11 cellular contexts compared by ENCODE assay signal in genomic region chr2:144505245-144505801, GRCh38. TPM values are rescaled to one million over a fixed set of nuclear protein-coding genes. Genes with fewer than 3 reads are reported as not detected.
A peak's percentile ranks its signal among the peaks of the same experiment; 100 is the strongest.
DNase-seq lines count a peak whose midpoint lies in the region; ATAC-seq, FAIRE-seq and TF ChIP-seq lines count a peak whose summit lies in the region.
"Had no signal": no experiment of that assay in that cellular context is flagged by ENCODE, and none has a peak within 500 bp of the region (broad histone marks: within the 10 kb centered on the region; RNA-seq: fewer than 3 reads in every experiment).

No MANE protein-coding gene starts in this region.

- H2BK12ac ChIP-seq in mesenchymal stem cell (ENCODE audit: low read length in 2 of 2) = no peak overlapping the region

- FAIRE-seq in urothelium cell line (lab: Jason Lieb, UNC) = no peak

- no peak for TF ChIP-seq EP300 in transverse colon (IDR thresholded peaks at IDR 0.05; ENCODE audit: low read depth)

- no peak overlapping the region for H2BK5ac ChIP-seq in mesenchymal stem cell (ENCODE audit: low read depth, low read length, poor library complexity, severe bottlenecking)

- TF ChIP-seq POLR2A in transverse colon (IDR thresholded peaks at IDR 0.05) = no peak

- H2BK15ac ChIP-seq in mesenchymal stem cell (ENCODE audit: low read depth, poor library complexity, severe bottlenecking) = no peak overlapping the region

- H3K27ac ChIP-seq in mesenchymal stem cell (ENCODE audit: low read length, poor library complexity, severe bottlenecking) (no peak overlapping the region), transverse colon (peak overlapping the region; percentile 27 to 89 (median 87))
- H3K27ac ChIP-seq: prostate gland had no signal

- in situ Hi-C loops in transverse colon (cut with MboI; ENCODE audit: low pct_ligation_motif_present in 1 of 4, low pct_unique_long_range_greater_than_20kb in 1 of 4, low sequenced_read_pairs in 3 of 4) = loop anchor here in 2 of 4 donors (25.0 kb wide), 2 partner anchors 568 to 1257 kb away; no protein-coding TSS in a partner anchor

- TF ChIP-seq CTCF in cardiac fibroblast (IDR thresholded peaks at IDR 0.05; ENCODE audit: low read depth, low read length) (no peak), transverse colon (IDR thresholded peaks at IDR 0.05) (no peak)

- no peak overlapping the region for H3K18ac ChIP-seq in mesenchymal stem cell (ENCODE audit: low read depth in 1 of 2, low read length in 2 of 2)

- no peak overlapping the region for H2AK5ac ChIP-seq in mesenchymal stem cell (ENCODE audit: low read length, severe bottlenecking)

- H3K4me3 ChIP-seq in cardiac fibroblast (replicated peaks in 1 of 2; ENCODE audit: low read depth in 2 of 2, low read length in 2 of 2) = no peak overlapping the region
- H3K4me3 ChIP-seq in mesenchymal stem cell (ENCODE audit: insufficient read depth in 1 of 2, low read depth in 1 of 2, low read length in 2 of 2) = peak overlapping the region in 1 of 2 experiments; percentile 54
- no peak overlapping the region for H3K4me3 ChIP-seq in transverse colon
- H3K4me3 ChIP-seq: prostate gland had no signal

- H3K79me1 ChIP-seq in mesenchymal stem cell (replicated peaks; ENCODE audit: low read length, poor library complexity, severe bottlenecking) = peaks cover 17% of the 10 kb centered on the region

- H3K14ac ChIP-seq in mesenchymal stem cell (ENCODE audit: low read length in 2 of 2) = no peak overlapping the region

- peaks cover 31% of the 10 kb centered on the region for H3K4me1 Mint-ChIP-seq in activated T-cell treated with anti-CD3 and anti-CD28 coated beads, Interleukin-2, amount 50 U/mL, for 72 hours (ENCODE audit: low read depth)

- no peaks in the 10 kb centered on the region for H3K9me3 Mint-ChIP-seq in activated T-cell treated with anti-CD3 and anti-CD28 coated beads, Interleukin-2, amount 50 U/mL, for 72 hours
- H3K9me3 Mint-ChIP-seq: CD4-positive, alpha-beta memory T cell had no signal

- H3K4me3 Mint-ChIP-seq in activated T-cell treated with anti-CD3 and anti-CD28 coated beads, Interleukin-2, amount 50 U/mL, for 72 hours = peak overlapping the region in 1 of 2 donors; percentile 73
- H3K4me3 Mint-ChIP-seq: CD4-positive, alpha-beta memory T cell had no signal

- peak overlapping the region; percentile 80 for H3K27ac Mint-ChIP-seq in activated T-cell treated with anti-CD3 and anti-CD28 coated beads, Interleukin-2, amount 50 U/mL, for 72 hours

- no peak for DNase-seq in activated T-cell treated with anti-CD3 and anti-CD28 coated beads, Interleukin-2, amount 50 U/mL, for 72 hours
- DNase-seq in activated T-cell treated with anti-CD3 and anti-CD28 coated beads for 4 hours (no peak), cardiac fibroblast (ENCODE audit: low read depth in 2 of 2) (peak; percentile 62 to 72), mesenchymal stem cell (no peak), transverse colon (no peak), AG08395 (ENCODE audit: low spot score) (no peak), A172 (ENCODE audit: low spot score) (no peak), urothelium cell line (ENCODE audit: low spot score) (no peak)
- DNase-seq: CD4-positive, alpha-beta memory T cell; effector memory CD4-positive, alpha-beta T cell had no signal

- no peaks in the 10 kb centered on the region for H3K9me3 ChIP-seq in mesenchymal stem cell (ENCODE audit: control insufficient read depth, low read length)
- no peaks in the 10 kb centered on the region for H3K9me3 ChIP-seq in transverse colon
- H3K9me3 ChIP-seq: prostate gland had no signal

- H3K27me3 ChIP-seq in mesenchymal stem cell (ENCODE audit: control insufficient read depth in 1 of 2, insufficient read depth in 1 of 2, low read length in 2 of 2) = no peaks in the 10 kb centered on the region
- H3K27me3 ChIP-seq in transverse colon = peaks cover 14% of the 10 kb centered on the region

- peak overlapping the region; percentile 98 for H3K9ac ChIP-seq in mesenchymal stem cell (ENCODE audit: low read length)

- no peak overlapping the region for H3K23ac ChIP-seq in mesenchymal stem cell (ENCODE audit: low read length in 2 of 2)

- H3K4me2 ChIP-seq in mesenchymal stem cell (ENCODE audit: low read length, poor library complexity, severe bottlenecking) = no peak overlapping the region

- intact Hi-C loops in transverse colon (cut with DNase I; ENCODE audit: low total_unique reads) = no loop called here

- H3K4me1 ChIP-seq in mesenchymal stem cell (ENCODE audit: control insufficient read depth, insufficient read depth, low read depth, low read length) = peaks cover 13% of the 10 kb centered on the region
- peaks cover 0 to 21% (median 0%) of the 10 kb centered on the region in 4 donors for H3K4me1 ChIP-seq in transverse colon
- H3K4me1 ChIP-seq: prostate gland had no signal

- H4K91ac ChIP-seq in mesenchymal stem cell (ENCODE audit: low read length) = no peak overlapping the region

- 57% methylated on average over 2 of the region's 2 CpGs for WGBS in mesenchymal stem cell
- WGBS in transverse colon (ENCODE audit: low coverage in 1 of 2), 2 donors = 36 to 48% methylated on average over 2 of the region's 2 CpGs

- H3K36me3 ChIP-seq in mesenchymal stem cell (ENCODE audit: control insufficient read depth in 1 of 2, insufficient read depth in 2 of 2, low read depth in 1 of 2, low read length in 2 of 2) (peaks cover 0 to 28% of the 10 kb centered on the region in 2 experiments), transverse colon (no peaks in the 10 kb centered on the region)
- H3K36me3 ChIP-seq: prostate gland had no signal

- no peak overlapping the region for H3K4ac ChIP-seq in mesenchymal stem cell (ENCODE audit: low read depth in 1 of 2, low read length in 2 of 2)

- H2AFZ ChIP-seq in mesenchymal stem cell (ENCODE audit: low read depth, low read length) = no peak overlapping the region

- H2BK120ac ChIP-seq in mesenchymal stem cell (ENCODE audit: low read depth, low read length) = no peak overlapping the region

- no peak overlapping the region for H4K8ac ChIP-seq in mesenchymal stem cell (ENCODE audit: low read length)

- peak; percentile 71 to 72 for ATAC-seq in activated T-cell treated with anti-CD3 and anti-CD28 coated beads, Interleukin-2, amount 50 U/mL, for 72 hours (replicated peaks in 1 of 2)

- peaks cover 3 to 5% of the 10 kb centered on the region in 2 donors for H3K36me3 Mint-ChIP-seq in activated T-cell treated with anti-CD3 and anti-CD28 coated beads, Interleukin-2, amount 50 U/mL, for 72 hours (ENCODE audit: insufficient read depth in 2 of 2)
- H3K36me3 Mint-ChIP-seq: CD4-positive, alpha-beta memory T cell had no signal

- peaks cover 36% of the 10 kb centered on the region for H3K27me3 Mint-ChIP-seq in activated T-cell treated with anti-CD3 and anti-CD28 coated beads, Interleukin-2, amount 50 U/mL, for 72 hours (ENCODE audit: low read depth)

RNA-seq across cellular contexts. Expression of gene ZEB2, which starts 14.6 kb away (rescaled TPM):
- total RNA-seq in activated T-cell treated with anti-CD3 and anti-CD28 coated beads, Interleukin-2, amount 50 U/mL, for 72 hours = 10 to 100 TPM; 22.5 to 58.2 TPM
- 62.5 TPM for polyA plus RNA-seq in mesenchymal stem cell (2013, experiment 1 of 2)
- polyA plus RNA-seq in mesenchymal stem cell (2013, experiment 2 of 2) = 60.2 TPM
- total RNA-seq in transverse colon = 10 to 100 TPM; 19.8 to 69.6 (median 42.9) TPM
- 20.2 and 35.0 TPM in 2 replicates for total RNA-seq in A172 (2014; rRNA removed; shearing (Covaris generic))

Comparison
In these comparisons a context has a peak if more than half of its experiments do, and no peak if none do; other contexts are left out.
1. DNase-seq: peak in cardiac fibroblast (2 of 2); none in activated T-cell treated with anti-CD3 and anti-CD28 coated beads, Interleukin-2, amount 50 U/mL, for 72 hours (0 of 2), activated T-cell treated with anti-CD3 and anti-CD28 coated beads for 4 hours (single experiment), mesenchymal stem cell (single experiment), transverse colon (single experiment), AG08395 (single experiment), A172 (single experiment) and urothelium cell line (single experiment).